ENCODE assay signal across 34 cellular contexts in genomic region chr9:109176386-109176785, GRCh38. TPM values are rescaled to one million over a fixed set of nuclear protein-coding genes. Genes with fewer than 3 reads are reported as not detected.
"Had no signal": no experiment of that assay in that cellular context is flagged by ENCODE, and none has a peak within 500 bp of the region (broad histone marks: within the 10 kb centered on the region; RNA-seq: fewer than 3 reads in every experiment).

No MANE protein-coding gene starts in this region.

- H3K27me3 Mint-ChIP-seq: activated naive CD4-positive, alpha-beta T cell treated with anti-CD3 and anti-CD28 coated beads, Interleukin-2, amount 50 U/mL, for 24 hours had no signal

- ATAC-seq: activated CD4-positive, alpha-beta T cell treated with anti-CD3 and anti-CD28 coated beads for 36 hours; activated CD8-positive, alpha-beta memory T cell treated with anti-CD3 and anti-CD28 coated beads, Interleukin-2, amount 10 ng/mL, durations not matched to agents 7 days and 5 days; activated CD8-positive, alpha-beta T cell treated with anti-CD3 and anti-CD28 coated beads, Interleukin-2, amount 10 ng/mL, durations not matched to agents 7 days and 5 days; activated naive CD8-positive, alpha-beta T cell treated with anti-CD3 and anti-CD28 coated beads, Interleukin-2, amount 50 U/mL, for 24 hours; body of pancreas; foreskin keratinocyte; gastrocnemius medialis; heart right ventricle had no signal

- H3K9me3 Mint-ChIP-seq: activated CD4-positive, alpha-beta memory T cell treated with anti-CD3 and anti-CD28 coated beads for 36 hours; activated CD4-positive, alpha-beta T cell treated with anti-CD3 and anti-CD28 coated beads, Interleukin-2, amount 10 ng/mL, durations not matched to agents 24 days and 14 days; activated naive CD4-positive, alpha-beta T cell treated with anti-CD3 and anti-CD28 coated beads for 36 hours; activated naive CD4-positive, alpha-beta T cell treated with anti-CD3 and anti-CD28 coated beads, Interleukin-2, amount 50 U/mL, for 24 hours; activated naive CD8-positive, alpha-beta T cell treated with anti-CD3 and anti-CD28 coated beads for 36 hours; activated naive CD8-positive, alpha-beta T cell treated with anti-CD3 and anti-CD28 coated beads, Interleukin-2, amount 50 U/mL, for 24 hours; activated T-helper 1 cell treated with anti-CD3 and anti-CD28 coated beads, Interleukin-12 subunit alpha, Interleukin-12 subunit beta, Interleukin-2, Interleukin-4 antibody, amounts not matched to agents 30 ng/mL and 10 ng/mL and 1 ng/mL, durations not matched to agents 14 hours and 24 hours and 36 hours; activated T-helper 2 cell treated with anti-CD3 and anti-CD28 coated beads, Interferon-gamma antibody, Interleukin-2, Interleukin-4, amounts not matched to agents 10 μg/mL and 5 μg/mL and 100 μg/mL, durations not matched to agents 14 hours and 24 hours and 36 hours; endodermal cell had no signal

- H3K36me3 Mint-ChIP-seq: activated CD4-positive, alpha-beta memory T cell treated with anti-CD3 and anti-CD28 coated beads for 36 hours; activated CD8-positive, alpha-beta memory T cell treated with anti-CD3 and anti-CD28 coated beads, Interleukin-2, amount 10 ng/mL, durations not matched to agents 7 days and 5 days; activated naive CD4-positive, alpha-beta T cell treated with anti-CD3 and anti-CD28 coated beads, Interleukin-2, amount 50 U/mL, for 24 hours had no signal

- H3K36me3 ChIP-seq: adrenal gland, cardiac muscle cell, colonic mucosa, gastrocnemius medialis, heart right ventricle had no signal

- H3K27me3 ChIP-seq: adrenal gland, body of pancreas, cardiac muscle cell, colonic mucosa, foreskin keratinocyte, gastrocnemius medialis had no signal

- H3K27ac ChIP-seq: adrenal gland, body of pancreas, cardiac muscle cell, colonic mucosa, esophagus muscularis mucosa, foreskin keratinocyte, gastrocnemius medialis, heart right ventricle had no signal

- H3K27ac Mint-ChIP-seq: activated CD4-positive, alpha-beta memory T cell treated with anti-CD3 and anti-CD28 coated beads for 36 hours; activated CD4-positive, alpha-beta T cell treated with anti-CD3 and anti-CD28 coated beads for 36 hours; activated CD4-positive, alpha-beta T cell treated with anti-CD3 and anti-CD28 coated beads, Interleukin-2, amount 10 ng/mL, durations not matched to agents 24 days and 14 days; activated CD8-positive, alpha-beta memory T cell treated with anti-CD3 and anti-CD28 coated beads, Interleukin-2, amount 10 ng/mL, durations not matched to agents 7 days and 5 days; activated CD8-positive, alpha-beta T cell treated with anti-CD3 and anti-CD28 coated beads, Interleukin-2, amount 10 ng/mL, durations not matched to agents 7 days and 5 days; activated naive CD4-positive, alpha-beta T cell treated with anti-CD3 and anti-CD28 coated beads for 36 hours; activated naive CD4-positive, alpha-beta T cell treated with anti-CD3 and anti-CD28 coated beads, Interleukin-2, amount 50 U/mL, for 24 hours; activated naive CD8-positive, alpha-beta T cell treated with anti-CD3 and anti-CD28 coated beads for 36 hours; activated naive CD8-positive, alpha-beta T cell treated with anti-CD3 and anti-CD28 coated beads, Interleukin-2, amount 50 U/mL, for 24 hours; activated T-helper 1 cell treated with anti-CD3 and anti-CD28 coated beads, Interleukin-12 subunit alpha, Interleukin-12 subunit beta, Interleukin-2, Interleukin-4 antibody, amounts not matched to agents 30 ng/mL and 10 ng/mL and 1 ng/mL, durations not matched to agents 14 hours and 24 hours and 36 hours; activated T-helper 2 cell treated with anti-CD3 and anti-CD28 coated beads, Interferon-gamma antibody, Interleukin-2, Interleukin-4, amounts not matched to agents 10 μg/mL and 5 μg/mL and 100 μg/mL, durations not matched to agents 14 hours and 24 hours and 36 hours; endodermal cell had no signal

- H3K9me3 ChIP-seq: adrenal gland, body of pancreas, colonic mucosa, esophagus muscularis mucosa, gastrocnemius medialis, heart right ventricle had no signal

- H3K4me3 Mint-ChIP-seq: activated CD4-positive, alpha-beta memory T cell treated with anti-CD3 and anti-CD28 coated beads for 36 hours; activated CD4-positive, alpha-beta T cell treated with anti-CD3 and anti-CD28 coated beads for 36 hours; activated CD4-positive, alpha-beta T cell treated with anti-CD3 and anti-CD28 coated beads, Interleukin-2, amount 10 ng/mL, durations not matched to agents 24 days and 14 days; activated CD8-positive, alpha-beta memory T cell treated with anti-CD3 and anti-CD28 coated beads, Interleukin-2, amount 10 ng/mL, durations not matched to agents 7 days and 5 days; activated CD8-positive, alpha-beta T cell treated with anti-CD3 and anti-CD28 coated beads, Interleukin-2, amount 10 ng/mL, durations not matched to agents 7 days and 5 days; activated naive CD4-positive, alpha-beta T cell treated with anti-CD3 and anti-CD28 coated beads for 36 hours; activated naive CD4-positive, alpha-beta T cell treated with anti-CD3 and anti-CD28 coated beads, Interleukin-2, amount 50 U/mL, for 24 hours; activated naive CD8-positive, alpha-beta T cell treated with anti-CD3 and anti-CD28 coated beads for 36 hours; activated naive CD8-positive, alpha-beta T cell treated with anti-CD3 and anti-CD28 coated beads, Interleukin-2, amount 50 U/mL, for 24 hours; activated T-helper 1 cell treated with anti-CD3 and anti-CD28 coated beads, Interleukin-12 subunit alpha, Interleukin-12 subunit beta, Interleukin-2, Interleukin-4 antibody, amounts not matched to agents 30 ng/mL and 10 ng/mL and 1 ng/mL, durations not matched to agents 14 hours and 24 hours and 36 hours; endodermal cell had no signal

- H3K4me3 ChIP-seq: adrenal gland, body of pancreas, cardiac muscle cell, colonic mucosa, esophagus muscularis mucosa, gastrocnemius medialis, heart right ventricle had no signal

- H3K4me1 Mint-ChIP-seq: endodermal cell had no signal

- DNase-seq: activated CD4-positive, alpha-beta memory T cell treated with anti-CD3 and anti-CD28 coated beads for 36 hours; activated CD4-positive, alpha-beta T cell treated with anti-CD3 and anti-CD28 coated beads for 36 hours; activated CD4-positive, alpha-beta T cell treated with anti-CD3 and anti-CD28 coated beads, Interleukin-2, amount 10 ng/mL, durations not matched to agents 24 days and 14 days; activated CD4-positive, CD25-positive, alpha-beta regulatory T cell; activated CD4-positive, CD25-positive, alpha-beta regulatory T cell treated with anti-CD3 and anti-CD28 coated beads, Interleukin-2, amount 50 U/mL, for 72 hours; activated CD8-positive, alpha-beta memory T cell treated with anti-CD3 and anti-CD28 coated beads, Interleukin-2, amount 10 ng/mL, durations not matched to agents 7 days and 5 days; activated CD8-positive, alpha-beta memory T cell treated with anti-CD3 and anti-CD28 coated beads, Interleukin-2, amount 50 U/mL, for 4 hours; activated CD8-positive, alpha-beta T cell treated with anti-CD3 and anti-CD28 coated beads, Interleukin-2, amount 10 ng/mL, durations not matched to agents 7 days and 5 days; activated effector memory CD4-positive, alpha-beta T cell treated with anti-CD3 and anti-CD28 coated beads, Interleukin-2, amount 50 U/mL, for 16 hours; activated naive CD4-positive, alpha-beta T cell treated with anti-CD3 and anti-CD28 coated beads for 36 hours; activated naive CD8-positive, alpha-beta T cell treated with anti-CD3 and anti-CD28 coated beads for 36 hours; activated naive CD8-positive, alpha-beta T cell treated with anti-CD3 and anti-CD28 coated beads, Interleukin-2, amount 50 U/mL, for 24 hours; activated T-cell treated with anti-CD3 and anti-CD28 coated beads, Interleukin-2, amount 50 U/mL, for 1 hour; activated T-cell treated with anti-CD3 and anti-CD28 coated beads, Interleukin-2, amount 50 U/mL, for 48 hours; adrenal gland; amygdala; aorta; body of pancreas; central memory CD4-positive, alpha-beta T cell; cerebellar nuclear complex; colonic mucosa; effector memory CD4-positive, alpha-beta T cell; endodermal cell; foreskin keratinocyte; gastrocnemius medialis; heart right ventricle; T-helper 2 cell had no signal

- H3K4me1 ChIP-seq: adrenal gland, body of pancreas, colonic mucosa, esophagus muscularis mucosa, foreskin keratinocyte, gastrocnemius medialis, heart right ventricle had no signal

RNA-seq across cellular contexts. Expression of gene FRRS1L, which starts 9.3 kb away (rescaled TPM):
- total RNA-seq: activated CD4-positive, alpha-beta memory T cell treated with anti-CD3 and anti-CD28 coated beads for 36 hours; activated CD4-positive, alpha-beta T cell treated with anti-CD3 and anti-CD28 coated beads for 36 hours; activated CD4-positive, alpha-beta T cell treated with anti-CD3 and anti-CD28 coated beads, Interleukin-2, amount 10 ng/mL, durations not matched to agents 24 days and 14 days; activated CD8-positive, alpha-beta memory T cell treated with anti-CD3 and anti-CD28 coated beads for 36 hours; activated CD8-positive, alpha-beta memory T cell treated with anti-CD3 and anti-CD28 coated beads, Interleukin-2, amount 10 ng/mL, durations not matched to agents 7 days and 5 days; activated CD8-positive, alpha-beta T cell treated with anti-CD3 and anti-CD28 coated beads, Interleukin-2, amount 10 ng/mL, durations not matched to agents 7 days and 5 days; activated naive CD4-positive, alpha-beta T cell treated with anti-CD3 and anti-CD28 coated beads for 36 hours; activated naive CD8-positive, alpha-beta T cell treated with anti-CD3 and anti-CD28 coated beads for 36 hours; activated T-helper 1 cell treated with anti-CD3 and anti-CD28 coated beads, Interleukin-12 subunit alpha, Interleukin-12 subunit beta, Interleukin-2, Interleukin-4 antibody, amounts not matched to agents 30 ng/mL and 10 ng/mL and 1 ng/mL, durations not matched to agents 14 hours and 24 hours and 36 hours; activated T-helper 2 cell treated with anti-CD3 and anti-CD28 coated beads, Interferon-gamma antibody, Interleukin-2, Interleukin-4, amounts not matched to agents 10 μg/mL and 5 μg/mL and 100 μg/mL, durations not matched to agents 14 hours and 24 hours and 36 hours; T-helper 1 cell treated with Interleukin-12 subunit alpha and Interleukin-12 subunit beta and Interleukin-4 antibody, amounts not matched to agents 30 ng/mL and 1 ng/mL, for 36 hours had no signal
